Comparison of ENCODE assay signal across 1 cellular context in the genomic region with DNA sequence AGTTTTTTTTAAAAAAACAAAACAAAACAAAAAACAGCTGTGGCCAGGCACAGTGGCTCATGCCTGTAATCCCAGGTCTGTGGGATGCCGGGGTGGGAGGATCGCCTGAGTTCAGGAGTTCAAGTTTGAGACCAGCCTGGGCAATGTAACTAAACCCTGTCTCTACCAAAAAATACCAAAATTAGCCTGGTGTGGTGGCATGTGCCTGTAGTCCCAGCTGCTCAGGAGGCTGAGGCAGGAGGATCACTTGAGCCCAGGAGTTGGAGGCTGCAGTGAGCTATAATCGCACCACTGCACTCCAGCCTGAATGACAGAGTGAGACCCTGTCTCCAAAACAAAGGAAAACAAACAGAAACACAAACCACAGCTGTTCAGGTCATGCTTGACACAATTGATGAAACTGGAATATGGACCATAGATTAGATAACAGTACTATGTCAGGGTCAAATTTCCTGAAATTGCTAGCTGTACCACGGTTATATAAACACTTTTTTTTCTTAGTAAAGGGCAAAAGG.
TF ChIP-seq lines count a peak whose summit lies in the region.

No MANE protein-coding gene starts in this region.

TF ChIP-seq in HepG2, 621 proteins besides CTCF, POLR2A, EP300 and RAD21 (continued from another document and continues in another):
- TF ChIP-seq, protein P1, sequence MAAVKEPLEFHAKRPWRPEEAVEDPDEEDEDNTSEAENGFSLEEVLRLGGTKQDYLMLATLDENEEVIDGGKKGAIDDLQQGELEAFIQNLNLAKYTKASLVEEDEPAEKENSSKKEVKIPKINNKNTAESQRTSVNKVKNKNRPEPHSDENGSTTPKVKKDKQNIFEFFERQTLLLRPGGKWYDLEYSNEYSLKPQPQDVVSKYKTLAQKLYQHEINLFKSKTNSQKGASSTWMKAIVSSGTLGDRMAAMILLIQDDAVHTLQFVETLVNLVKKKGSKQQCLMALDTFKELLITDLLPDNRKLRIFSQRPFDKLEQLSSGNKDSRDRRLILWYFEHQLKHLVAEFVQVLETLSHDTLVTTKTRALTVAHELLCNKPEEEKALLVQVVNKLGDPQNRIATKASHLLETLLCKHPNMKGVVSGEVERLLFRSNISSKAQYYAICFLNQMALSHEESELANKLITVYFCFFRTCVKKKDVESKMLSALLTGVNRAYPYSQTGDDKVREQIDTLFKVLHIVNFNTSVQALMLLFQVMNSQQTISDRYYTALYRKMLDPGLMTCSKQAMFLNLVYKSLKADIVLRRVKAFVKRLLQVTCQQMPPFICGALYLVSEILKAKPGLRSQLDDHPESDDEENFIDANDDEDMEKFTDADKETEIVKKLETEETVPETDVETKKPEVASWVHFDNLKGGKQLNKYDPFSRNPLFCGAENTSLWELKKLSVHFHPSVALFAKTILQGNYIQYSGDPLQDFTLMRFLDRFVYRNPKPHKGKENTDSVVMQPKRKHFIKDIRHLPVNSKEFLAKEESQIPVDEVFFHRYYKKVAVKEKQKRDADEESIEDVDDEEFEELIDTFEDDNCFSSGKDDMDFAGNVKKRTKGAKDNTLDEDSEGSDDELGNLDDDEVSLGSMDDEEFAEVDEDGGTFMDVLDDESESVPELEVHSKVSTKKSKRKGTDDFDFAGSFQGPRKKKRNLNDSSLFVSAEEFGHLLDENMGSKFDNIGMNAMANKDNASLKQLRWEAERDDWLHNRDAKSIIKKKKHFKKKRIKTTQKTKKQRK (IDR thresholded peaks at IDR 0.05; ENCODE audit: low read length), result no peak
- TF ChIP-seq AHR (CRISPR knock-in tag; IDR thresholded peaks at IDR 0.05) (no peak), CCAR2 (optimal IDR thresholded peaks at IDR 0.05; ENCODE audit: low read depth, low read length) (no peak), SMARCE1 (IDR thresholded peaks at IDR 0.05; ENCODE audit: borderline replicate concordance) (no peak), JUN (CRISPR knock-in tag; IDR thresholded peaks at IDR 0.05) (peak; percentile 62; the same call in 1 of the 2 replicates), MYNN (CRISPR knock-in tag; IDR thresholded peaks at IDR 0.05; ENCODE audit: low read depth) (no peak), ZNF33B (CRISPR knock-in tag; IDR thresholded peaks at IDR 0.05) (no peak), ZNF34 (CRISPR knock-in tag; IDR thresholded peaks at IDR 0.05; ENCODE audit: borderline replicate concordance) (no peak), THAP11 (CRISPR knock-in tag; IDR thresholded peaks at IDR 0.05) (peak; percentile 58), ZNF446 (CRISPR knock-in tag; IDR thresholded peaks at IDR 0.05) (no peak), NFRKB (IDR thresholded peaks at IDR 0.05) (no peak), MEIS1 (CRISPR knock-in tag; IDR thresholded peaks at IDR 0.05; ENCODE audit: borderline replicate concordance) (peak; percentile 87), NKX3-1 (CRISPR knock-in tag; IDR thresholded peaks at IDR 0.05) (no peak), DNMT3B (CRISPR knock-in tag; conservative IDR thresholded peaks at IDR 0.05) (no peak), ZNF296 (CRISPR knock-in tag; conservative IDR thresholded peaks at IDR 0.05) (no peak), THRA (CRISPR knock-in tag; IDR thresholded peaks at IDR 0.05; ENCODE audit: borderline replicate concordance) (peak; percentile 95), REL (CRISPR knock-in tag; conservative IDR thresholded peaks at IDR 0.05) (peak; percentile 78; the same call in 1 of the 2 replicates), ZFP36L2 (CRISPR knock-in tag; IDR thresholded peaks at IDR 0.05) (no peak), SMC3 (IDR thresholded peaks at IDR 0.05; ENCODE audit: low read length) (no peak), RFX1 (IDR thresholded peaks at IDR 0.05) (peak; percentile 68; the same call in 1 of the 2 replicates), GTF2F1 (IDR thresholded peaks at IDR 0.05; ENCODE audit: low read length) (no peak), PLRG1 (conservative IDR thresholded peaks at IDR 0.05) (no peak), FOXM1 (CRISPR knock-in tag; IDR thresholded peaks at IDR 0.05) (no peak), RORA (CRISPR knock-in tag; IDR thresholded peaks at IDR 0.05) (0 out of 2 replicates have a peak, but pooled peaks have one; percentile 62), ZC3H13 (CRISPR knock-in tag; IDR thresholded peaks at IDR 0.05) (peak; percentile 72; the same call in 1 of the 2 replicates), ZFP37 (CRISPR knock-in tag; IDR thresholded peaks at IDR 0.05; ENCODE audit: borderline replicate concordance) (0 out of 2 replicates have a peak, but pooled peaks have one; percentile 33), AKNA (CRISPR knock-in tag; IDR thresholded peaks at IDR 0.05; ENCODE audit: borderline replicate concordance) (no peak), SNAPC2 (CRISPR knock-in tag; IDR thresholded peaks at IDR 0.05) (no peak), MZF1 (CRISPR knock-in tag; IDR thresholded peaks at IDR 0.05; ENCODE audit: borderline replicate concordance) (no peak), ZNF652 (CRISPR knock-in tag; IDR thresholded peaks at IDR 0.05; ENCODE audit: borderline replicate concordance, low read depth) (no peak; the same call in 1 of the 2 replicates), ZBTB25 (CRISPR knock-in tag; IDR thresholded peaks at IDR 0.05) (peak; percentile 77), ATF7-NPFF (CRISPR knock-in tag; IDR thresholded peaks at IDR 0.05; ENCODE audit: low read depth) (no peak), ZBED4 (CRISPR knock-in tag; IDR thresholded peaks at IDR 0.05; ENCODE audit: borderline replicate concordance) (0 out of 2 replicates have a peak, but pooled peaks have one; percentile 70), TCF7 (IDR thresholded peaks at IDR 0.05; ENCODE audit: low read depth) (peak; percentile 55), CENPX (CRISPR knock-in tag; IDR thresholded peaks at IDR 0.05) (no peak)
- TF ChIP-seq, protein P2, sequence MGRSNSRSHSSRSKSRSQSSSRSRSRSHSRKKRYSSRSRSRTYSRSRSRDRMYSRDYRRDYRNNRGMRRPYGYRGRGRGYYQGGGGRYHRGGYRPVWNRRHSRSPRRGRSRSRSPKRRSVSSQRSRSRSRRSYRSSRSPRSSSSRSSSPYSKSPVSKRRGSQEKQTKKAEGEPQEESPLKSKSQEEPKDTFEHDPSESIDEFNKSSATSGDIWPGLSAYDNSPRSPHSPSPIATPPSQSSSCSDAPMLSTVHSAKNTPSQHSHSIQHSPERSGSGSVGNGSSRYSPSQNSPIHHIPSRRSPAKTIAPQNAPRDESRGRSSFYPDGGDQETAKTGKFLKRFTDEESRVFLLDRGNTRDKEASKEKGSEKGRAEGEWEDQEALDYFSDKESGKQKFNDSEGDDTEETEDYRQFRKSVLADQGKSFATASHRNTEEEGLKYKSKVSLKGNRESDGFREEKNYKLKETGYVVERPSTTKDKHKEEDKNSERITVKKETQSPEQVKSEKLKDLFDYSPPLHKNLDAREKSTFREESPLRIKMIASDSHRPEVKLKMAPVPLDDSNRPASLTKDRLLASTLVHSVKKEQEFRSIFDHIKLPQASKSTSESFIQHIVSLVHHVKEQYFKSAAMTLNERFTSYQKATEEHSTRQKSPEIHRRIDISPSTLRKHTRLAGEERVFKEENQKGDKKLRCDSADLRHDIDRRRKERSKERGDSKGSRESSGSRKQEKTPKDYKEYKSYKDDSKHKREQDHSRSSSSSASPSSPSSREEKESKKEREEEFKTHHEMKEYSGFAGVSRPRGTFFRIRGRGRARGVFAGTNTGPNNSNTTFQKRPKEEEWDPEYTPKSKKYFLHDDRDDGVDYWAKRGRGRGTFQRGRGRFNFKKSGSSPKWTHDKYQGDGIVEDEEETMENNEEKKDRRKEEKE (IDR thresholded peaks at IDR 0.05), result no peak
- TF ChIP-seq, protein P3, sequence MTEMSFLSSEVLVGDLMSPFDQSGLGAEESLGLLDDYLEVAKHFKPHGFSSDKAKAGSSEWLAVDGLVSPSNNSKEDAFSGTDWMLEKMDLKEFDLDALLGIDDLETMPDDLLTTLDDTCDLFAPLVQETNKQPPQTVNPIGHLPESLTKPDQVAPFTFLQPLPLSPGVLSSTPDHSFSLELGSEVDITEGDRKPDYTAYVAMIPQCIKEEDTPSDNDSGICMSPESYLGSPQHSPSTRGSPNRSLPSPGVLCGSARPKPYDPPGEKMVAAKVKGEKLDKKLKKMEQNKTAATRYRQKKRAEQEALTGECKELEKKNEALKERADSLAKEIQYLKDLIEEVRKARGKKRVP (CRISPR knock-in tag; IDR thresholded peaks at IDR 0.05), result peak in 1 of 2 experiments; percentile 84; a peak in 2 of 4 replicates
- TF ChIP-seq, protein P4, sequence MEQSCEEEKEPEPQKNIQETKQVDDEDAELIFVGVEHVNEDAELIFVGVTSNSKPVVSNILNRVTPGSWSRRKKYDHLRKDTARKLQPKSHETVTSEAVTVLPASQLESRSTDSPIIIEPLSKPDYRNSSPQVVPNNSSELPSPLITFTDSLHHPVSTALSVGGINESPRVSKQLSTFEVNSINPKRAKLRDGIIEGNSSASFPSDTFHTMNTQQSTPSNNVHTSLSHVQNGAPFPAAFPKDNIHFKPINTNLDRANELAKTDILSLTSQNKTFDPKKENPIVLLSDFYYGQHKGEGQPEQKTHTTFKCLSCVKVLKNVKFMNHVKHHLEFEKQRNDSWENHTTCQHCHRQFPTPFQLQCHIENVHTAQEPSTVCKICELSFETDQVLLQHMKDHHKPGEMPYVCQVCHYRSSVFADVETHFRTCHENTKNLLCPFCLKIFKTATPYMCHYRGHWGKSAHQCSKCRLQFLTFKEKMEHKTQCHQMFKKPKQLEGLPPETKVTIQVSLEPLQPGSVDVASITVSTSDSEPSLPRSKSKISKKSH (CRISPR knock-in tag; IDR thresholded peaks at IDR 0.05; ENCODE audit: borderline replicate concordance), result no peak
